Comparison of ENCODE assay signal across 8 cellular contexts in genomic region chr20:32108814-32109391, GRCh38. TPM values are rescaled to one million over a fixed set of nuclear protein-coding genes. Genes with fewer than 3 reads are reported as not detected.
DNase-seq lines count a peak whose midpoint lies in the region; ATAC-seq and TF ChIP-seq lines count a peak whose summit lies in the region.

No MANE protein-coding gene starts in this region.

- no peak for TF ChIP-seq POLR2A in breast epithelium (IDR thresholded peaks at IDR 0.05)

- DNase-seq in left ventricle myocardium inferior = no peak
- DNase-seq in Right ventricle myocardium superior = no peak
- DNase-seq in breast epithelium (ENCODE audit: low spot score in 2 of 2) = no peak
- no peak for DNase-seq in DMS114 treated with DMSO at 0.1 percent for 48 hours (lab: John Stamatoyannopoulos, UW; ENCODE audit: unreplicated experiment)
- DNase-seq in dermis blood vessel endothelial cell = no peak
- no peak for DNase-seq in activated CD8-positive, alpha-beta memory T cell treated with anti-CD3 and anti-CD28 coated beads for 24 hours

- intact Hi-C loops in left ventricle myocardium inferior (cut with micrococcal nuclease) = no loop called here
- intact Hi-C loops in Right ventricle myocardium superior (cut with DNase I) = no loop called here
- intact Hi-C loops in breast epithelium (cut with DNase I; ENCODE audit: low total_unique reads) = no loop called here

- H3K27me3 ChIP-seq in left ventricle myocardium inferior (ENCODE audit: low read depth) (peaks cover under 1% of the 10 kb centered on the region), breast epithelium (peaks cover 0 to under 1% of the 10 kb centered on the region in 2 donors), muscle layer of duodenum (ENCODE audit: low read depth, low read length) (no peaks in the 10 kb centered on the region)

- H3K9me3 ChIP-seq in left ventricle myocardium inferior (replicated peaks) (no peaks in the 10 kb centered on the region), breast epithelium (no peaks in the 10 kb centered on the region), muscle layer of duodenum (ENCODE audit: control insufficient read depth in 1 of 2, low read length in 2 of 2) (no peaks in the 10 kb centered on the region)

- H3K4me1 ChIP-seq in left ventricle myocardium inferior (peaks cover 45% of the 10 kb centered on the region), breast epithelium (peaks cover 0 to 14% of the 10 kb centered on the region in 2 donors), muscle layer of duodenum (ENCODE audit: control insufficient read depth in 1 of 2, insufficient read depth in 2 of 2, low read length in 2 of 2) (peaks cover 17 to 32% of the 10 kb centered on the region in 2 donors)

- H3K36me3 ChIP-seq in left ventricle myocardium inferior (no peaks in the 10 kb centered on the region), breast epithelium (no peaks in the 10 kb centered on the region), muscle layer of duodenum (ENCODE audit: control insufficient read depth in 1 of 2, insufficient read depth in 2 of 2, low read length in 2 of 2) (peaks cover 0 to 8% of the 10 kb centered on the region in 2 donors)

- no peak for TF ChIP-seq CTCF in left ventricle myocardium inferior (IDR thresholded peaks at IDR 0.05; ENCODE audit: borderline replicate concordance)
- TF ChIP-seq CTCF in breast epithelium (IDR thresholded peaks at IDR 0.05) = no peak

- no peak for ATAC-seq in Right ventricle myocardium superior (ENCODE audit: poor library complexity)
- no peak for ATAC-seq in GM19324 (IDR thresholded peaks at IDR 0.05; ENCODE audit: low FRiP score, unreplicated experiment)

- H3K4me3 ChIP-seq in left ventricle myocardium inferior (peak overlapping the region; percentile 100), breast epithelium (peak overlapping the region; percentile 83 to 95 (median 93)), muscle layer of duodenum (ENCODE audit: low read depth in 1 of 2, low read length in 2 of 2) (peak overlapping the region; percentile 94 to 98)

- H3K27ac ChIP-seq in left ventricle myocardium inferior (replicated peaks) = peak overlapping the region; percentile 100
- H3K27ac ChIP-seq in breast epithelium = peak overlapping the region; percentile 96 to 98
- peak overlapping the region; percentile 98 for H3K27ac ChIP-seq in muscle layer of duodenum (ENCODE audit: low read length)

RNA-seq across cellular contexts. Expression of gene TM9SF4, which starts 0.6 kb away (rescaled TPM):
- 27.0 TPM for total RNA-seq in left ventricle myocardium inferior
- total RNA-seq in Right ventricle myocardium superior = 23.0 TPM
- 10 to 100 TPM; 20.2 to 28.5 (median 26.9) TPM for total RNA-seq in breast epithelium
- 33.5 and 41.3 TPM in 2 replicates for total RNA-seq in dermis blood vessel endothelial cell

RNA-seq across cellular contexts. Expression of gene HCK, which starts 56.9 kb away (rescaled TPM):
- total RNA-seq in left ventricle myocardium inferior (4.3 TPM), Right ventricle myocardium superior (4.9 TPM), breast epithelium (10 to 100 TPM; 10.2 to 27.4 (median 16.0) TPM), dermis blood vessel endothelial cell (not detected in 2 replicates)
